Comparison of ENCODE assay signal across 1 cellular context in the genomic region with DNA sequence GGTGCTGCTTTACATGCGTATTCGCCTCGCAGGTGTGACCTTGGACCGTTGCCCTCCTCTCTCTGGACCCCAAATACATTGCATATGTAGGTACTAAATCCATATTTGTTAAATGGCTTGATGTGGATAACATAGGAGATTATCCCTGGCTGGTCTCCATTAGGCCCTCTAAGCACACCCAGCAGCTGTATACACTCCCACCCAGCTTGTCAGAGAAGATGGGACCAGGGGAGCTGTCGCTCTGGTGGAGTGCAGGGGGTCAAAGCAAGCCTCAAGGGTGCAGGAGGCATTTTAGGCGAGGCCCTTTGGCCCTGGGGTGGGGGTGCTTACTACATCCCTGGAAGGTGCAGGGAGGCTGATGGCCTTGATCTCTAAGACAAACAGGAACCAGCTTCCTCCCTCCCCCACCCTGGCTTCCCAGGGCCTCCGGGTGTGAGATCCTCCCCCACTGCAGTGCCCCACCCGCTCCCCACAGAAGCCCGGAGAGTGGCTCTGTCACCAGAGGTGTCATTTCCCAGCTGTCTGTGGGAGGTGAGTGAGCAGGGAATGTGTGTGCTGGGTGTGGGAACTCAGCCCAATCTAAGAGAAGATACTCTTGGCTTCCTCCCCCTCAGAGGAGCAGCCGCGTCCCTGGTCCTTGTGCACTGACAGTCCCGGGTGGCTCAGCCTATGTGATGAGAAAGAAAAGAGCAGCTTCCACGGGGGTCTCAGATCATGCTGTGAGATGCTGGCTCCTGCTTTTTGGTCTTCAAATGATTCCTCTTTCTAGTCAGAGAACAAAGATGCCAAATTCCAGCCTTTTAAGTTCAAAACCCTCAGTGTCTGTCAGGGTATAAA.
TF ChIP-seq lines count a peak whose summit lies in the region.

No MANE protein-coding gene starts in this region.

TF ChIP-seq in HepG2, 621 proteins besides CTCF, POLR2A, EP300 and RAD21 (continued from another document and continues in another):
- TF ChIP-seq, protein P1, sequence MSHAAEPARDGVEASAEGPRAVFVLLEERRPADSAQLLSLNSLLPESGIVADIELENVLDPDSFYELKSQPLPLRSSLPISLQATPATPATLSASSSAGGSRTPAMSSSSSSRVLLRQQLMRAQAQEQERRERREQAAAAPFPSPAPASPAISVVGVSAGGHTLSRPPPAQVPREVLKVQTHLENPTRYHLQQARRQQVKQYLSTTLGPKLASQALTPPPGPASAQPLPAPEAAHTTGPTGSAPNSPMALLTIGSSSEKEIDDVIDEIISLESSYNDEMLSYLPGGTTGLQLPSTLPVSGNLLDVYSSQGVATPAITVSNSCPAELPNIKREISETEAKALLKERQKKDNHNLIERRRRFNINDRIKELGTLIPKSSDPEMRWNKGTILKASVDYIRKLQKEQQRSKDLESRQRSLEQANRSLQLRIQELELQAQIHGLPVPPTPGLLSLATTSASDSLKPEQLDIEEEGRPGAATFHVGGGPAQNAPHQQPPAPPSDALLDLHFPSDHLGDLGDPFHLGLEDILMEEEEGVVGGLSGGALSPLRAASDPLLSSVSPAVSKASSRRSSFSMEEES (CRISPR knock-in tag; IDR thresholded peaks at IDR 0.05) = no peak
- TF ChIP-seq ZNF432 (CRISPR knock-in tag; IDR thresholded peaks at IDR 0.05; ENCODE audit: borderline replicate concordance) = no peak
- peak; percentile 51; the same call in 1 of the 2 replicates for TF ChIP-seq ELF3 (CRISPR knock-in tag; IDR thresholded peaks at IDR 0.05)
- TF ChIP-seq ZNF260 (CRISPR knock-in tag; IDR thresholded peaks at IDR 0.05; ENCODE audit: borderline replicate concordance, low read depth) = no peak
- TF ChIP-seq PRPF4 (IDR thresholded peaks at IDR 0.05; ENCODE audit: low read depth, low read length, poor library complexity, severe bottlenecking) = peak; percentile 48
- TF ChIP-seq ZBTB38 (CRISPR knock-in tag; IDR thresholded peaks at IDR 0.05) = no peak
- TF ChIP-seq SAFB2 (CRISPR knock-in tag; IDR thresholded peaks at IDR 0.05; ENCODE audit: borderline replicate concordance, low read depth) = no peak
- TF ChIP-seq ZNF577 (CRISPR knock-in tag; IDR thresholded peaks at IDR 0.05; ENCODE audit: borderline replicate concordance, low read depth) = no peak
- peak; percentile 43; the same call in 1 of the 2 replicates for TF ChIP-seq NCOA2 (CRISPR knock-in tag; IDR thresholded peaks at IDR 0.05)
- no peak for TF ChIP-seq MTF2 (CRISPR knock-in tag; IDR thresholded peaks at IDR 0.05; ENCODE audit: borderline replicate concordance)
- TF ChIP-seq ZNF720 (CRISPR knock-in tag; IDR thresholded peaks at IDR 0.05) = no peak
- no peak; the same call in 1 of the 2 replicates for TF ChIP-seq SP4 (CRISPR knock-in tag; IDR thresholded peaks at IDR 0.05)
- TF ChIP-seq CC2D1A (CRISPR knock-in tag; IDR thresholded peaks at IDR 0.05) = no peak
- no peak for TF ChIP-seq TRIM24 (CRISPR knock-in tag; IDR thresholded peaks at IDR 0.05)
- no peak for TF ChIP-seq HIVEP1 (CRISPR knock-in tag; IDR thresholded peaks at IDR 0.05)
- TF ChIP-seq TIGD3 (CRISPR knock-in tag; IDR thresholded peaks at IDR 0.05; ENCODE audit: borderline replicate concordance) = no peak
- no peak for TF ChIP-seq STAG1 (CRISPR knock-in tag; IDR thresholded peaks at IDR 0.05)
- TF ChIP-seq SCMH1 (CRISPR knock-in tag; IDR thresholded peaks at IDR 0.05; ENCODE audit: borderline replicate concordance) = no peak
- TF ChIP-seq, protein P2, sequence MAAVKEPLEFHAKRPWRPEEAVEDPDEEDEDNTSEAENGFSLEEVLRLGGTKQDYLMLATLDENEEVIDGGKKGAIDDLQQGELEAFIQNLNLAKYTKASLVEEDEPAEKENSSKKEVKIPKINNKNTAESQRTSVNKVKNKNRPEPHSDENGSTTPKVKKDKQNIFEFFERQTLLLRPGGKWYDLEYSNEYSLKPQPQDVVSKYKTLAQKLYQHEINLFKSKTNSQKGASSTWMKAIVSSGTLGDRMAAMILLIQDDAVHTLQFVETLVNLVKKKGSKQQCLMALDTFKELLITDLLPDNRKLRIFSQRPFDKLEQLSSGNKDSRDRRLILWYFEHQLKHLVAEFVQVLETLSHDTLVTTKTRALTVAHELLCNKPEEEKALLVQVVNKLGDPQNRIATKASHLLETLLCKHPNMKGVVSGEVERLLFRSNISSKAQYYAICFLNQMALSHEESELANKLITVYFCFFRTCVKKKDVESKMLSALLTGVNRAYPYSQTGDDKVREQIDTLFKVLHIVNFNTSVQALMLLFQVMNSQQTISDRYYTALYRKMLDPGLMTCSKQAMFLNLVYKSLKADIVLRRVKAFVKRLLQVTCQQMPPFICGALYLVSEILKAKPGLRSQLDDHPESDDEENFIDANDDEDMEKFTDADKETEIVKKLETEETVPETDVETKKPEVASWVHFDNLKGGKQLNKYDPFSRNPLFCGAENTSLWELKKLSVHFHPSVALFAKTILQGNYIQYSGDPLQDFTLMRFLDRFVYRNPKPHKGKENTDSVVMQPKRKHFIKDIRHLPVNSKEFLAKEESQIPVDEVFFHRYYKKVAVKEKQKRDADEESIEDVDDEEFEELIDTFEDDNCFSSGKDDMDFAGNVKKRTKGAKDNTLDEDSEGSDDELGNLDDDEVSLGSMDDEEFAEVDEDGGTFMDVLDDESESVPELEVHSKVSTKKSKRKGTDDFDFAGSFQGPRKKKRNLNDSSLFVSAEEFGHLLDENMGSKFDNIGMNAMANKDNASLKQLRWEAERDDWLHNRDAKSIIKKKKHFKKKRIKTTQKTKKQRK (IDR thresholded peaks at IDR 0.05; ENCODE audit: low read length) = no peak
- TF ChIP-seq ZNF609 (CRISPR knock-in tag; IDR thresholded peaks at IDR 0.05; ENCODE audit: borderline replicate concordance) = peak; percentile 46; the same call in 1 of the 2 replicates
- TF ChIP-seq ZNF30 (CRISPR knock-in tag; IDR thresholded peaks at IDR 0.05) = no peak
- peak; percentile 52; the same call in 1 of the 2 replicates for TF ChIP-seq CCDC6 (CRISPR knock-in tag; IDR thresholded peaks at IDR 0.05)
- TF ChIP-seq, protein P3, sequence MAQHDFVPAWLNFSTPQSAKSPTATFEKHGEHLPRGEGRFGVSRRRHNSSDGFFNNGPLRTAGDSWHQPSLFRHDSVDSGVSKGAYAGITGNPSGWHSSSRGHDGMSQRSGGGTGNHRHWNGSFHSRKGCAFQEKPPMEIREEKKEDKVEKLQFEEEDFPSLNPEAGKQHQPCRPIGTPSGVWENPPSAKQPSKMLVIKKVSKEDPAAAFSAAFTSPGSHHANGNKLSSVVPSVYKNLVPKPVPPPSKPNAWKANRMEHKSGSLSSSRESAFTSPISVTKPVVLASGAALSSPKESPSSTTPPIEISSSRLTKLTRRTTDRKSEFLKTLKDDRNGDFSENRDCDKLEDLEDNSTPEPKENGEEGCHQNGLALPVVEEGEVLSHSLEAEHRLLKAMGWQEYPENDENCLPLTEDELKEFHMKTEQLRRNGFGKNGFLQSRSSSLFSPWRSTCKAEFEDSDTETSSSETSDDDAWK (CRISPR knock-in tag; IDR thresholded peaks at IDR 0.05) = no peak
- no peak for TF ChIP-seq MAFK (conservative IDR thresholded peaks at IDR 0.05 in 1 of 2, IDR thresholded peaks at IDR 0.05 in 1 of 2; ENCODE audit: low read length in 2 of 2)
- no peak for TF ChIP-seq ZNF768 (CRISPR knock-in tag; IDR thresholded peaks at IDR 0.05)
- TF ChIP-seq NFYC (CRISPR knock-in tag; IDR thresholded peaks at IDR 0.05) = no peak
- TF ChIP-seq SMC3 (IDR thresholded peaks at IDR 0.05; ENCODE audit: low read length) = no peak
- TF ChIP-seq ZNF460 (CRISPR knock-in tag; IDR thresholded peaks at IDR 0.05; ENCODE audit: borderline replicate concordance) = peak; percentile 19; the same call in 1 of the 2 replicates
- TF ChIP-seq NFIC (IDR thresholded peaks at IDR 0.05; ENCODE audit: low read length) = no peak
- peak; percentile 15; the same call in 1 of the 2 replicates for TF ChIP-seq THAP9 (CRISPR knock-in tag; IDR thresholded peaks at IDR 0.05; ENCODE audit: borderline replicate concordance)
- TF ChIP-seq TFDP1 (CRISPR knock-in tag; IDR thresholded peaks at IDR 0.05; ENCODE audit: borderline replicate concordance) = no peak
- no peak for TF ChIP-seq NCOR1 (IDR thresholded peaks at IDR 0.05; ENCODE audit: borderline replicate concordance, low read length)
- TF ChIP-seq ZFP1 (CRISPR knock-in tag; IDR thresholded peaks at IDR 0.05) = 0 out of 2 replicates have a peak, but pooled peaks have one; percentile 17
- TF ChIP-seq ZNF414 (CRISPR knock-in tag; IDR thresholded peaks at IDR 0.05) = no peak
- TF ChIP-seq BCL6 (CRISPR knock-in tag; IDR thresholded peaks at IDR 0.05) = peak; percentile 84
- no peak for TF ChIP-seq MTA3 (CRISPR knock-in tag; IDR thresholded peaks at IDR 0.05)
- no peak for TF ChIP-seq POLR2G (IDR thresholded peaks at IDR 0.05; ENCODE audit: low read depth, low read length)
- no peak for TF ChIP-seq PAF1 (CRISPR knock-in tag; IDR thresholded peaks at IDR 0.05)
- TF ChIP-seq ASH2L (IDR thresholded peaks at IDR 0.05; ENCODE audit: insufficient read length, low read depth, low read length) = peak; percentile 4
